In the genomic region with DNA sequence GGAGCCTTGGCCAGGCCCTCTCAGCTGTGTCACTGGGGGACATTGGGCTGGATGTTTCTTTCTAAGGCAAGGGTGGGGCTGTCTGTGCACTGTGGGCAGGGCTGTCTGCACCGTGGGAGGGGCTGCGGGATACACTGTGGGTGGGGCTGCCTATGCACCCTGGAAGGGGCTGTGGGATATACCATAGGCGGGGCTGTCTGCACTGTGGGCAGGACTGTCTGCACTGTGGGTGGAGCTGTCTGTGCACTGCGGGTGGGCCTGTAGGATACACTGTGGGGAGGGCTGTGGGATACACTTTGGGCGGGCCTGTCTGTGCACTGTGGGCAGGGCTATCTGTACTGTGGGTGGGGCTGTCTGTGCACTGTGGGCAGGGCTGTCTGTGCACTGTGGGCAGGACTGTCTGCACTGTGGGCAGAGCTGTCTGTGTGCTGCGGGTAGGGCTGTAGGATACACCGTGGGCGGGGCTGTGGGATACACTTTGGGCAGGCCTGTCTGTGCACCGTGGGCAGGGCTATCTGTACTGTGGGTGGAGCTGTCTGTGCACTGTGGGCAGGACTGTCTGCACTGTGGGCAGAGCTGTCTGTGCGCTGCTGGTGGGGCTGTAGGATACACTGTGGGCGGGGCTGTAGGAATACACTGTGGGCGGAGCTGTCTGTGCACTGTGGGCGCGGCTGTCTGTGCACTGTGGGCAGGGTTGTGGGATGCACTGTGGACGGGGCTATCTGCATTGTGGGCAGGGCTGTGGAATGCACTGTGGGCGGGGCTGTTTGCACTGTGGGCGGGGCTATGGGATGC, we compare ENCODE assay signal across 9 cellular contexts. TPM values are rescaled to one million over a fixed set of nuclear protein-coding genes. Genes with fewer than 3 reads are reported as not detected.
DNase-seq lines count a peak whose midpoint lies in the region; ATAC-seq and TF ChIP-seq lines count a peak whose summit lies in the region.
"Had no signal": no experiment of that assay in that cellular context is flagged by ENCODE, and none has a peak within 500 bp of the region (broad histone marks: within the 10 kb centered on the region; RNA-seq: fewer than 3 reads in every experiment).

No MANE protein-coding gene starts in this region.

- DNase-seq in AG08396 (ENCODE audit: low spot score), result peak; percentile 31
- DNase-seq in LHCN-M2 (ENCODE audit: low read depth), result peak; percentile 41
- peak; percentile 14 to 38 for DNase-seq in activated T-cell treated with anti-CD3 and anti-CD28 coated beads, Interleukin-2, amount 50 U/mL, for 72 hours
- DNase-seq in lower lobe of right lung, result peak; percentile 69
- DNase-seq in GM13976 (ENCODE audit: low spot score), result no peak
- no peak for DNase-seq in NCI-H510A (lab: John Stamatoyannopoulos, UW)
- DNase-seq: NCI-H146 had no signal

- no peaks in the 10 kb centered on the region for H3K9me3 Mint-ChIP-seq in activated T-cell treated with anti-CD3 and anti-CD28 coated beads, Interleukin-2, amount 50 U/mL, for 72 hours

- no peak for TF ChIP-seq CTCF in lower lobe of right lung (IDR thresholded peaks at IDR 0.05)
- TF ChIP-seq CTCF in GM13976 (IDR thresholded peaks at IDR 0.05; ENCODE audit: borderline replicate concordance, control extremely low read depth, extremely low read depth, insufficient read depth, missing control alignments), result no peak

- in situ Hi-C loops in GM13976 (cut with MboI; ENCODE audit: low sequenced_read_pairs, unreplicated experiment), result loop anchor here (10.0 kb wide), 1 partner anchor 165 kb away; no protein-coding TSS in a partner anchor

- no peak overlapping the region for H3K27ac ChIP-seq in lower lobe of right lung

- H3K4me3 Mint-ChIP-seq in activated T-cell treated with anti-CD3 and anti-CD28 coated beads, Interleukin-2, amount 50 U/mL, for 72 hours, result no peak overlapping the region

- no peaks in the 10 kb centered on the region for H3K27me3 Mint-ChIP-seq in activated T-cell treated with anti-CD3 and anti-CD28 coated beads, Interleukin-2, amount 50 U/mL, for 72 hours (ENCODE audit: low read depth)

- H3K27ac Mint-ChIP-seq in activated T-cell treated with anti-CD3 and anti-CD28 coated beads, Interleukin-2, amount 50 U/mL, for 72 hours, result no peak overlapping the region

- H3K9me3 ChIP-seq in lower lobe of right lung, result no peaks in the 10 kb centered on the region

- H3K4me1 Mint-ChIP-seq in activated T-cell treated with anti-CD3 and anti-CD28 coated beads, Interleukin-2, amount 50 U/mL, for 72 hours (ENCODE audit: low read depth), result peaks cover 17% of the 10 kb centered on the region

- no peaks in the 10 kb centered on the region for H3K27me3 ChIP-seq in lower lobe of right lung (ENCODE audit: low read depth)

- H3K4me3 ChIP-seq in lower lobe of right lung, result no peak overlapping the region

- intact Hi-C loops in lower lobe of right lung (cut with DNase I), result no loop called here

- H3K36me3 Mint-ChIP-seq in activated T-cell treated with anti-CD3 and anti-CD28 coated beads, Interleukin-2, amount 50 U/mL, for 72 hours (ENCODE audit: insufficient read depth in 2 of 2), result peaks cover 2 to 7% of the 10 kb centered on the region in 2 donors

- no peaks in the 10 kb centered on the region for H3K4me1 ChIP-seq in lower lobe of right lung

- peaks cover 56% of the 10 kb centered on the region for H3K36me3 ChIP-seq in lower lobe of right lung

- peak; percentile 54 to 76 for ATAC-seq in activated T-cell treated with anti-CD3 and anti-CD28 coated beads, Interleukin-2, amount 50 U/mL, for 72 hours (replicated peaks in 1 of 2)
- ATAC-seq in lower lobe of right lung (peak; percentile 60 to 76), GM19463 (IDR thresholded peaks at IDR 0.05; ENCODE audit: unreplicated experiment) (no peak), GM18861 (IDR thresholded peaks at IDR 0.05; ENCODE audit: unreplicated experiment) (no peak)

RNA-seq across cellular contexts. Expression of gene ACOX3, which starts 31.1 kb away (rescaled TPM):
- 24.2 and 27.3 TPM in 2 replicates for total RNA-seq in LHCN-M2 (2014; rRNA removed)
- polyA plus RNA-seq in LHCN-M2 (2012), result 15.9 TPM
- total RNA-seq in activated T-cell treated with anti-CD3 and anti-CD28 coated beads, Interleukin-2, amount 50 U/mL, for 72 hours, result 10 to 100 TPM; 22.2 to 31.2 TPM
- 30.4 TPM for total RNA-seq in lower lobe of right lung

RNA-seq across cellular contexts. Expression of gene TRMT44, which starts 31.1 kb away (rescaled TPM):
- total RNA-seq in LHCN-M2 (2014; rRNA removed) (12.6 and 14.9 TPM in 2 replicates), lower lobe of right lung (23.9 TPM)
- 4.9 TPM for polyA plus RNA-seq in LHCN-M2 (2012)
- total RNA-seq in activated T-cell treated with anti-CD3 and anti-CD28 coated beads, Interleukin-2, amount 50 U/mL, for 72 hours, result 10 to 100 TPM; 26.7 TPM

Comparison
In these comparisons a context has a peak if more than half of its experiments do, and no peak if none do; other contexts are left out.
1. DNase-seq: peak in AG08396 (single experiment), LHCN-M2 (single experiment), activated T-cell treated with anti-CD3 and anti-CD28 coated beads, Interleukin-2, amount 50 U/mL, for 72 hours (2 of 2) and lower lobe of right lung (single experiment); none in GM13976 (single experiment) and NCI-H510A (single experiment).
2. ATAC-seq: peak in activated T-cell treated with anti-CD3 and anti-CD28 coated beads, Interleukin-2, amount 50 U/mL, for 72 hours (2 of 2) and lower lobe of right lung (2 of 2); none in GM19463 (single experiment) and GM18861 (single experiment).